In genomic region chr10:3136336-3136735, GRCh38 we compare ENCODE assay signal across 18 cellular contexts. TPM values are rescaled to one million over a fixed set of nuclear protein-coding genes. Genes with fewer than 3 reads are reported as not detected.
DNase-seq lines count a peak whose midpoint lies in the region; ATAC-seq, FAIRE-seq and TF ChIP-seq lines count a peak whose summit lies in the region.
"Had no signal": no experiment of that assay in that cellular context is flagged by ENCODE, and none has a peak within 500 bp of the region (broad histone marks: within the 10 kb centered on the region; RNA-seq: fewer than 3 reads in every experiment).

No MANE protein-coding gene starts in this region.

- peaks cover 30% of the 10 kb centered on the region for H3K4me1 ChIP-seq in adipocyte (ENCODE audit: control insufficient read depth, insufficient read depth, low read length)
- H3K4me1 ChIP-seq in esophagus squamous epithelium, result peaks cover 0 to 49% (median 8%) of the 10 kb centered on the region in 3 donors
- H3K4me1 ChIP-seq in spleen, result no peaks in the 10 kb centered on the region
- H3K4me1 ChIP-seq: prostate gland, SJSA1 had no signal

- no peak for TF ChIP-seq CTCF in esophagus squamous epithelium (IDR thresholded peaks at IDR 0.05)
- no peak for TF ChIP-seq CTCF in spleen (IDR thresholded peaks at IDR 0.05 in 8 of 11, conservative IDR thresholded peaks at IDR 0.05 in 3 of 11)

- H3K36me3 ChIP-seq in adipocyte (ENCODE audit: control insufficient read depth, insufficient read depth, low read length, severe bottlenecking) (peaks cover 76% of the 10 kb centered on the region), esophagus squamous epithelium (peaks cover 39 to 100% (median 54%) of the 10 kb centered on the region in 3 donors), spleen (peaks cover 7 to 100% (median 92%) of the 10 kb centered on the region in 6 donors), MG63 (peaks cover 92% of the 10 kb centered on the region)

- no peaks in the 10 kb centered on the region for H3K4me1 Mint-ChIP-seq in activated T-helper 2 cell treated with anti-CD3 and anti-CD28 coated beads, Interferon-gamma antibody, Interleukin-2, Interleukin-4, amounts not matched to agents 10 μg/mL and 5 μg/mL and 100 μg/mL, durations not matched to agents 14 hours and 24 hours and 36 hours (ENCODE audit: low read depth)
- H3K4me1 Mint-ChIP-seq: CD14-positive monocyte; central memory CD8-positive, alpha-beta T cell had no signal

- no peaks in the 10 kb centered on the region for H3K9me3 ChIP-seq in adipocyte (ENCODE audit: control insufficient read depth, low read length)
- no peaks in the 10 kb centered on the region for H3K9me3 ChIP-seq in esophagus squamous epithelium
- no peaks in the 10 kb centered on the region for H3K9me3 ChIP-seq in spleen
- no peaks in the 10 kb centered on the region for H3K9me3 ChIP-seq in MG63
- H3K9me3 ChIP-seq: prostate gland had no signal

- no peak for TF ChIP-seq POLR2A in esophagus squamous epithelium (IDR thresholded peaks at IDR 0.05)
- no peak for TF ChIP-seq POLR2A in spleen (IDR thresholded peaks at IDR 0.05)

- intact Hi-C loops in esophagus squamous epithelium (cut with DNase I) (no loop called here), spleen (cut with DNase I; ENCODE audit: low total_unique reads) (no loop called here)
- intact Hi-C loops in activated T-helper 2 cell treated with anti-CD3 and anti-CD28 coated beads, Interferon-gamma antibody, Interleukin-2, Interleukin-4, amounts not matched to agents 10 μg/mL and 5 μg/mL and 100 μg/mL, durations not matched to agents 14 hours and 24 hours and 36 hours (cut with micrococcal nuclease), result no loop called here

- no peaks in the 10 kb centered on the region for H3K9me3 Mint-ChIP-seq in activated T-helper 2 cell treated with anti-CD3 and anti-CD28 coated beads, Interferon-gamma antibody, Interleukin-2, Interleukin-4, amounts not matched to agents 10 μg/mL and 5 μg/mL and 100 μg/mL, durations not matched to agents 14 hours and 24 hours and 36 hours
- H3K9me3 Mint-ChIP-seq: activated CD8-positive, alpha-beta T cell treated with anti-CD3 and anti-CD28 coated beads for 36 hours; central memory CD8-positive, alpha-beta T cell had no signal

- peak overlapping the region; percentile 48 for H3K9ac ChIP-seq in adipocyte (ENCODE audit: low read length)

- no peak overlapping the region for H3K27ac Mint-ChIP-seq in activated T-helper 2 cell treated with anti-CD3 and anti-CD28 coated beads, Interferon-gamma antibody, Interleukin-2, Interleukin-4, amounts not matched to agents 10 μg/mL and 5 μg/mL and 100 μg/mL, durations not matched to agents 14 hours and 24 hours and 36 hours

- no peaks in the 10 kb centered on the region for H3K27me3 ChIP-seq in adipocyte (replicated peaks; ENCODE audit: control insufficient read depth, insufficient read depth, low read length)
- no peaks in the 10 kb centered on the region for H3K27me3 ChIP-seq in esophagus squamous epithelium
- H3K27me3 ChIP-seq in spleen (replicated peaks in 1 of 7), result no peaks in the 10 kb centered on the region
- H3K27me3 ChIP-seq in MG63, result no peaks in the 10 kb centered on the region
- H3K27me3 ChIP-seq: SJSA1 had no signal

- no peaks in the 10 kb centered on the region for H3K27me3 Mint-ChIP-seq in activated T-helper 2 cell treated with anti-CD3 and anti-CD28 coated beads, Interferon-gamma antibody, Interleukin-2, Interleukin-4, amounts not matched to agents 10 μg/mL and 5 μg/mL and 100 μg/mL, durations not matched to agents 14 hours and 24 hours and 36 hours (ENCODE audit: low read depth)
- H3K27me3 Mint-ChIP-seq: activated CD8-positive, alpha-beta T cell treated with anti-CD3 and anti-CD28 coated beads for 36 hours; central memory CD8-positive, alpha-beta T cell had no signal

- peak; percentile 11 for ATAC-seq in left lobe of liver
- ATAC-seq: activated CD8-positive, alpha-beta T cell treated with anti-CD3 and anti-CD28 coated beads for 36 hours; GM12878 had no signal

- H3K27ac ChIP-seq in esophagus squamous epithelium, result peak overlapping the region in 3 of 4 donors; percentile 66 to 83 (median 75)
- H3K27ac ChIP-seq in spleen, result no peak overlapping the region
- H3K27ac ChIP-seq: SJSA1 had no signal

- FAIRE-seq in HTR-8/SVneo (lab: Jason Lieb, UNC), result no peak
- FAIRE-seq: GM12878, TTC549 had no signal

- H3K4me3 ChIP-seq in adipocyte (ENCODE audit: low read length) (peak overlapping the region; percentile 7), esophagus squamous epithelium (no peak overlapping the region), spleen (no peak overlapping the region), MG63 (no peak overlapping the region)
- H3K4me3 ChIP-seq: GM12878, prostate gland, SJSA1 had no signal

- 47 to 82% methylated on average over 8 to 14 of the region's 14 CpGs for WGBS in esophagus squamous epithelium, 2 donors
- 80 to 96% (median 89%) methylated on average over 14 of the region's 14 CpGs for WGBS in spleen, 5 donors

- H3K36me3 Mint-ChIP-seq in activated T-helper 2 cell treated with anti-CD3 and anti-CD28 coated beads, Interferon-gamma antibody, Interleukin-2, Interleukin-4, amounts not matched to agents 10 μg/mL and 5 μg/mL and 100 μg/mL, durations not matched to agents 14 hours and 24 hours and 36 hours (ENCODE audit: low read depth), result peaks cover 92% of the 10 kb centered on the region

- H3K4me3 Mint-ChIP-seq in activated T-helper 2 cell treated with anti-CD3 and anti-CD28 coated beads, Interferon-gamma antibody, Interleukin-2, Interleukin-4, amounts not matched to agents 10 μg/mL and 5 μg/mL and 100 μg/mL, durations not matched to agents 14 hours and 24 hours and 36 hours (ENCODE audit: low read depth), result no peak overlapping the region
- H3K4me3 Mint-ChIP-seq: activated CD8-positive, alpha-beta T cell treated with anti-CD3 and anti-CD28 coated beads for 36 hours; CD14-positive monocyte; central memory CD8-positive, alpha-beta T cell had no signal

- no peak for DNase-seq in adipocyte (ENCODE audit: low read depth)
- DNase-seq in esophagus squamous epithelium (lab: John Stamatoyannopoulos, UW), result no peak
- DNase-seq in left lobe of liver (ENCODE audit: low spot score), result no peak
- peak; percentile 48 for DNase-seq in spleen
- DNase-seq in activated T-helper 2 cell treated with anti-CD3 and anti-CD28 coated beads, Interferon-gamma antibody, Interleukin-2, Interleukin-4, amounts not matched to agents 10 μg/mL and 5 μg/mL and 100 μg/mL, durations not matched to agents 14 hours and 24 hours and 36 hours (ENCODE audit: low spot score), result no peak
- no peak for DNase-seq in NAMALWA (ENCODE audit: low spot score)
- no peak for DNase-seq in MG63
- DNase-seq in HTR-8/SVneo (ENCODE audit: insufficient read length, low spot score), result no peak
- DNase-seq: activated CD8-positive, alpha-beta T cell treated with anti-CD3 and anti-CD28 coated beads for 36 hours; MV-4-11; NCI-H2171 treated with DMSO at 0.1 percent for 48 hours; stimulated activated CD4-positive, alpha-beta T cell treated with anti-CD3 and anti-CD28 coated beads, Interleukin-4, amount 100 ng/mL, for 1 hour had no signal

RNA-seq across cellular contexts. Expression of gene PITRM1, which starts 36.2 kb away (rescaled TPM):
- 10 to 100 TPM; 59.2 to 72.5 (median 65.9) TPM for total RNA-seq in esophagus squamous epithelium
- 37.9 TPM for total RNA-seq in left lobe of liver
- total RNA-seq in spleen, result 10 to 100 TPM; 51.5 to 63.2 (median 56.8) TPM
- 10 to 100 TPM; 38.5 to 50.9 (median 46.6) TPM for polyA plus RNA-seq in spleen
- 76.4 and 84.5 TPM in 2 replicates for total RNA-seq in activated T-helper 2 cell treated with anti-CD3 and anti-CD28 coated beads, Interferon-gamma antibody, Interleukin-2, Interleukin-4, amounts not matched to agents 10 μg/mL and 5 μg/mL and 100 μg/mL, durations not matched to agents 14 hours and 24 hours and 36 hours
- 61.2 and 85.3 TPM in 2 replicates for total RNA-seq in MG63 (2014; rRNA removed; shearing (Covaris generic); ENCODE audit: low replicate concordance)

Comparison
In these comparisons a context has a peak if more than half of its experiments do, and no peak if none do; other contexts are left out.
1. H3K27ac ChIP-seq: peak in esophagus squamous epithelium (3 of 4); none in spleen (0 of 8).